ENCODE assay signal across 8 cellular contexts in genomic region chr19:49150106-49150943, GRCh38. TPM values are rescaled to one million over a fixed set of nuclear protein-coding genes. Genes with fewer than 3 reads are reported as not detected.
DNase-seq lines count a peak whose midpoint lies in the region; ATAC-seq and TF ChIP-seq lines count a peak whose summit lies in the region.

No MANE protein-coding gene starts in this region.

- H3K4me1 Mint-ChIP-seq in nephron: peaks cover 56% of the 10 kb centered on the region

- no peak for TF ChIP-seq CTCF in gastroesophageal sphincter (IDR thresholded peaks at IDR 0.05)
- no peak for TF ChIP-seq CTCF in nephron (IDR thresholded peaks at IDR 0.05; ENCODE audit: unreplicated experiment in 3 of 3)

- peak in 1 of 2 donors; percentile 20 for TF ChIP-seq POLR2A in gastroesophageal sphincter (IDR thresholded peaks at IDR 0.05)

- H3K27ac ChIP-seq in gastroesophageal sphincter (peak overlapping the region; percentile 29 to 88 (median 82)), aorta (ENCODE audit: low read depth in 1 of 2, low read length in 2 of 2) (peak overlapping the region in 1 of 2 donors; percentile 3)

- no peaks in the 10 kb centered on the region for H3K27me3 ChIP-seq in gastroesophageal sphincter
- no peaks in the 10 kb centered on the region for H3K27me3 ChIP-seq in aorta (ENCODE audit: control insufficient read depth in 1 of 2, insufficient read depth in 2 of 2, low read length in 1 of 2)

- peak overlapping the region; percentile 98 to 100 (median 99) for H3K4me3 Mint-ChIP-seq in nephron

- ATAC-seq in activated naive CD4-positive, alpha-beta T cell treated with anti-CD3 and anti-CD28 coated beads, Interleukin-2, amount 50 U/mL, for 72 hours: peak; percentile 18 to 67
- ATAC-seq in gastroesophageal sphincter (peak; percentile 75), aorta (ENCODE audit: low FRiP score) (peak; percentile 87), HG03025 (IDR thresholded peaks at IDR 0.05; ENCODE audit: low FRiP score, unreplicated experiment) (no peak)

- H3K9me3 Mint-ChIP-seq in activated naive CD4-positive, alpha-beta T cell treated with anti-CD3 and anti-CD28 coated beads, Interleukin-2, amount 50 U/mL, for 72 hours: peaks cover 0 to 21% of the 10 kb centered on the region in 2 donors
- no peaks in the 10 kb centered on the region for H3K9me3 Mint-ChIP-seq in nephron

- peaks cover 0 to 51% (median 28%) of the 10 kb centered on the region in 3 donors for H3K4me1 ChIP-seq in gastroesophageal sphincter
- H3K4me1 ChIP-seq in aorta (ENCODE audit: control insufficient read depth in 1 of 2, insufficient read depth in 2 of 2, low read length in 2 of 2): no peaks in the 10 kb centered on the region

- WGBS in gastroesophageal sphincter (ENCODE audit: low coverage in 1 of 2), 2 donors: 0% methylated on average over 8 of the region's 75 CpGs; no CpG with 5 or more reads in 1 of the 2 donors
- WGBS in aorta, 2 donors: 1% methylated on average over 54 to 75 of the region's 75 CpGs

- no peaks in the 10 kb centered on the region for H3K9me3 ChIP-seq in gastroesophageal sphincter
- H3K9me3 ChIP-seq in aorta (ENCODE audit: control insufficient read depth, low read length): no peaks in the 10 kb centered on the region

- peak overlapping the region; percentile 66 to 77 for H3K4me3 ChIP-seq in gastroesophageal sphincter
- peak overlapping the region; percentile 14 to 64 for H3K4me3 ChIP-seq in aorta (ENCODE audit: low read length in 2 of 2)

- intact Hi-C loops in aorta (cut with DNase I): loop anchor here (2.0 to 5.0 kb wide), 2 partner anchors 32 to 33 kb away; partner anchors contain the start of genes C19orf73 (in 2 of the 2) and PPFIA3 (in 2 of the 2)

- peaks cover 10% of the 10 kb centered on the region for H3K27me3 Mint-ChIP-seq in nephron (ENCODE audit: low read depth)

- DNase-seq in DMS79 (lab: John Stamatoyannopoulos, UW) (peak; percentile 70), Kasumi-1 (lab: John Stamatoyannopoulos, UW) (peak; percentile 74), aorta (peak; percentile 89 to 93)
- peak; percentile 58 to 67 for DNase-seq in activated naive CD4-positive, alpha-beta T cell treated with anti-CD3 and anti-CD28 coated beads, Interleukin-2, amount 50 U/mL, for 72 hours (ENCODE audit: low spot score in 2 of 2)

- H3K36me3 Mint-ChIP-seq in activated naive CD4-positive, alpha-beta T cell treated with anti-CD3 and anti-CD28 coated beads, Interleukin-2, amount 50 U/mL, for 72 hours: peaks cover 11 to 16% of the 10 kb centered on the region in 2 donors
- H3K36me3 Mint-ChIP-seq in nephron (ENCODE audit: low read depth): no peaks in the 10 kb centered on the region

- no peak overlapping the region for H3K27ac Mint-ChIP-seq in activated naive CD4-positive, alpha-beta T cell treated with anti-CD3 and anti-CD28 coated beads, Interleukin-2, amount 50 U/mL, for 72 hours
- peak overlapping the region; percentile 97 to 99 (median 98) for H3K27ac Mint-ChIP-seq in nephron

- no peak for TF ChIP-seq EP300 in gastroesophageal sphincter (IDR thresholded peaks at IDR 0.05)

- H3K36me3 ChIP-seq in gastroesophageal sphincter (no peaks in the 10 kb centered on the region), aorta (ENCODE audit: control insufficient read depth in 1 of 2, insufficient read depth in 2 of 2, low read length in 1 of 2) (no peaks in the 10 kb centered on the region)

TF ChIP-seq in PFSK-1, 5 proteins besides CTCF, POLR2A, EP300 and RAD21:
- TF ChIP-seq, protein P1, sequence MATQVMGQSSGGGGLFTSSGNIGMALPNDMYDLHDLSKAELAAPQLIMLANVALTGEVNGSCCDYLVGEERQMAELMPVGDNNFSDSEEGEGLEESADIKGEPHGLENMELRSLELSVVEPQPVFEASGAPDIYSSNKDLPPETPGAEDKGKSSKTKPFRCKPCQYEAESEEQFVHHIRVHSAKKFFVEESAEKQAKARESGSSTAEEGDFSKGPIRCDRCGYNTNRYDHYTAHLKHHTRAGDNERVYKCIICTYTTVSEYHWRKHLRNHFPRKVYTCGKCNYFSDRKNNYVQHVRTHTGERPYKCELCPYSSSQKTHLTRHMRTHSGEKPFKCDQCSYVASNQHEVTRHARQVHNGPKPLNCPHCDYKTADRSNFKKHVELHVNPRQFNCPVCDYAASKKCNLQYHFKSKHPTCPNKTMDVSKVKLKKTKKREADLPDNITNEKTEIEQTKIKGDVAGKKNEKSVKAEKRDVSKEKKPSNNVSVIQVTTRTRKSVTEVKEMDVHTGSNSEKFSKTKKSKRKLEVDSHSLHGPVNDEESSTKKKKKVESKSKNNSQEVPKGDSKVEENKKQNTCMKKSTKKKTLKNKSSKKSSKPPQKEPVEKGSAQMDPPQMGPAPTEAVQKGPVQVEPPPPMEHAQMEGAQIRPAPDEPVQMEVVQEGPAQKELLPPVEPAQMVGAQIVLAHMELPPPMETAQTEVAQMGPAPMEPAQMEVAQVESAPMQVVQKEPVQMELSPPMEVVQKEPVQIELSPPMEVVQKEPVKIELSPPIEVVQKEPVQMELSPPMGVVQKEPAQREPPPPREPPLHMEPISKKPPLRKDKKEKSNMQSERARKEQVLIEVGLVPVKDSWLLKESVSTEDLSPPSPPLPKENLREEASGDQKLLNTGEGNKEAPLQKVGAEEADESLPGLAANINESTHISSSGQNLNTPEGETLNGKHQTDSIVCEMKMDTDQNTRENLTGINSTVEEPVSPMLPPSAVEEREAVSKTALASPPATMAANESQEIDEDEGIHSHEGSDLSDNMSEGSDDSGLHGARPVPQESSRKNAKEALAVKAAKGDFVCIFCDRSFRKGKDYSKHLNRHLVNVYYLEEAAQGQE (IDR thresholded peaks at IDR 0.05; ENCODE audit: insufficient read depth in 1 of 2, low read depth in 2 of 2, low read length in 2 of 2): peak in 1 of 2 experiments; percentile 32; a peak in 1 of 4 replicates
- no peak for TF ChIP-seq SIN3A (IDR thresholded peaks at IDR 0.05; ENCODE audit: borderline replicate concordance, insufficient read depth, low read length)
- TF ChIP-seq FOXP2 (optimal IDR thresholded peaks at IDR 0.05; ENCODE audit: borderline replicate concordance, extremely low read depth, extremely low read length, insufficient read depth): no peak
- TF ChIP-seq POLR2AphosphoS5 (IDR thresholded peaks at IDR 0.05; ENCODE audit: low read depth, low read length): peak; percentile 42; the same call in 1 of the 2 replicates
- TF ChIP-seq TAF1 (IDR thresholded peaks at IDR 0.05; ENCODE audit: borderline replicate concordance, insufficient read depth, low read length): peak; percentile 49; the same call in 1 of the 2 replicates

RNA-seq across cellular contexts. Expression of gene HRC, which starts 4.9 kb away (rescaled TPM):
- polyA plus RNA-seq in PFSK-1 (2012; ENCODE audit: insufficient read length, low read depth): not detected
- not detected for total RNA-seq in activated naive CD4-positive, alpha-beta T cell treated with anti-CD3 and anti-CD28 coated beads, Interleukin-2, amount 50 U/mL, for 72 hours
- total RNA-seq in gastroesophageal sphincter (1 to 10 TPM; 1.1 to 3.9 (median 1.8) TPM), aorta (1 to 10 TPM; 2.5 to 4.8 TPM)
- polyA plus RNA-seq in aorta: 1 to 10 TPM in 1 of 2 donors, under 1 TPM in 1; 0.74 to 9.3 TPM

RNA-seq across cellular contexts. Expression of gene TRPM4, which starts 7.3 kb away (rescaled TPM):
- polyA plus RNA-seq in PFSK-1 (2012; ENCODE audit: insufficient read length, low read depth): 9.7 TPM
- total RNA-seq in activated naive CD4-positive, alpha-beta T cell treated with anti-CD3 and anti-CD28 coated beads, Interleukin-2, amount 50 U/mL, for 72 hours: under 1 TPM; 0.23 to 0.58 TPM
- total RNA-seq in gastroesophageal sphincter: 10 to 100 TPM; 16.3 to 38.5 (median 17.3) TPM
- total RNA-seq in aorta: 10 to 100 TPM; 41.9 to 57.1 TPM
- 10 to 100 TPM; 21.3 to 59.1 TPM for polyA plus RNA-seq in aorta

RNA-seq across cellular contexts. Expression of gene PPFIA3, which starts 31.0 kb away (rescaled TPM):
- 26.6 TPM for polyA plus RNA-seq in PFSK-1 (2012; ENCODE audit: insufficient read length, low read depth)
- total RNA-seq in activated naive CD4-positive, alpha-beta T cell treated with anti-CD3 and anti-CD28 coated beads, Interleukin-2, amount 50 U/mL, for 72 hours: 10 to 100 TPM; 10.3 to 11.3 TPM
- total RNA-seq in gastroesophageal sphincter (1 to 10 TPM; 3.6 to 7.6 (median 5.0) TPM), aorta (1 to 10 TPM; 4.2 to 8.0 TPM)
- 1 to 10 TPM; 2.0 to 4.1 TPM for polyA plus RNA-seq in aorta

RNA-seq across cellular contexts. Expression of gene C19orf73, which starts 31.4 kb away (rescaled TPM):
- polyA plus RNA-seq in PFSK-1 (2012; ENCODE audit: insufficient read length, low read depth): 1.9 TPM
- total RNA-seq in activated naive CD4-positive, alpha-beta T cell treated with anti-CD3 and anti-CD28 coated beads, Interleukin-2, amount 50 U/mL, for 72 hours: 1 to 10 TPM; 1.1 TPM
- 1 to 10 TPM in 1 of 4 donors, not detected in 3; 1.8 TPM for total RNA-seq in gastroesophageal sphincter
- under 1 TPM; 0.49 to 0.72 TPM for total RNA-seq in aorta
- polyA plus RNA-seq in aorta: 1 to 10 TPM; 1.0 to 5.4 TPM

RNA-seq across cellular contexts. Expression of gene LIN7B, which starts 36.2 kb away (rescaled TPM):
- polyA plus RNA-seq in PFSK-1 (2012; ENCODE audit: insufficient read length, low read depth): 12.7 TPM
- total RNA-seq in activated naive CD4-positive, alpha-beta T cell treated with anti-CD3 and anti-CD28 coated beads, Interleukin-2, amount 50 U/mL, for 72 hours: 10 to 100 TPM in 1 of 2 donors, 1 to 10 TPM in 1; 1.9 to 12.4 TPM
- total RNA-seq in gastroesophageal sphincter (10 to 100 TPM in 3 of 4 donors, 1 to 10 TPM in 1; 6.5 to 19.8 (median 13.2) TPM), aorta (1 to 10 TPM; 8.4 to 9.7 TPM)
- polyA plus RNA-seq in aorta: 10 to 100 TPM in 1 of 2 donors, 1 to 10 TPM in 1; 7.6 to 24.1 TPM

Comparison
In these comparisons a context has a peak if more than half of its experiments do, and no peak if none do; other contexts are left out.
1. H3K27ac Mint-ChIP-seq: peak in nephron (3 of 3); none in activated naive CD4-positive, alpha-beta T cell treated with anti-CD3 and anti-CD28 coated beads, Interleukin-2, amount 50 U/mL, for 72 hours (0 of 2).
2. RNA of gene TRPM4, which starts 7.3 kb away (total RNA-seq): 41.9 to 57.1 TPM in aorta and 16.3 to 38.5 TPM in gastroesophageal sphincter; 0.23 to 0.58 TPM in activated naive CD4-positive, alpha-beta T cell treated with anti-CD3 and anti-CD28 coated beads, Interleukin-2, amount 50 U/mL, for 72 hours; every median in the first group is over 10 times any median in the second.
3. Peak in every context shown above with its lines, with median percentiles within 50 percentile points of each other: DNase-seq.